In genomic region chr3:191330309-191330712, GRCh38 we compare ENCODE assay signal across 8 cellular contexts. TPM values are rescaled to one million over a fixed set of nuclear protein-coding genes. Genes with fewer than 3 reads are reported as not detected.
DNase-seq lines count a peak whose midpoint lies in the region.

UTS2B (minus strand) TSS chr3:191330526; CDS start chr3:191282189, 48,337 bp downstream.

- no peaks in the 10 kb centered on the region for H3K9me3 ChIP-seq in adipocyte (ENCODE audit: control insufficient read depth, low read length)

- peak; percentile 8 for DNase-seq in Ammon's horn (ENCODE audit: low spot score)
- peak; percentile 71 for DNase-seq in HS-27A (ENCODE audit: low read depth)
- DNase-seq in adipocyte (ENCODE audit: low read depth), result peak; percentile 85
- DNase-seq in hepatic stellate cell (ENCODE audit: low spot score), result peak; percentile 55
- peak; percentile 74 for DNase-seq in renal cortical epithelial cell (ENCODE audit: low read depth)
- DNase-seq in NCI-H2081 treated with DMSO at 0.1 percent for 48 hours (lab: John Stamatoyannopoulos, UW), result no peak
- no peak for DNase-seq in NK-92 (lab: John Stamatoyannopoulos, UW; ENCODE audit: unreplicated experiment)
- no peak for DNase-seq in NCI-H1105 treated with DMSO at 0.1 percent for 48 hours (lab: John Stamatoyannopoulos, UW)

- H3K4me1 ChIP-seq in adipocyte (ENCODE audit: control insufficient read depth, insufficient read depth, low read length), result peaks cover 42% of the 10 kb centered on the region

- H3K27me3 ChIP-seq in adipocyte (replicated peaks; ENCODE audit: control insufficient read depth, insufficient read depth, low read length), result no peaks in the 10 kb centered on the region

- peak within 1 kb of the TSS; percentile 92 for H3K9ac ChIP-seq in adipocyte (ENCODE audit: low read length)

- no peaks in the 10 kb centered on the region for H3K36me3 ChIP-seq in adipocyte (ENCODE audit: control insufficient read depth, insufficient read depth, low read length, severe bottlenecking)

- peak within 1 kb of the TSS; percentile 93 for H3K4me3 ChIP-seq in adipocyte (ENCODE audit: low read length)

RNA-seq across cellular contexts. Expression of gene UTS2B, which starts in this region (rescaled TPM):
- 0.80 TPM in 1 of 2 replicates, not detected in the other for total RNA-seq in renal cortical epithelial cell

Comparison
In these comparisons a context has a peak if more than half of its experiments do, and no peak if none do; other contexts are left out.
1. Peak in DNase-seq in renal cortical epithelial cell; RNA of the gene not detected or under 1 TPM.
2. DNase-seq: peak in Ammon's horn (single experiment), HS-27A (single experiment), adipocyte (single experiment) and hepatic stellate cell (single experiment); none in NCI-H2081 treated with DMSO at 0.1 percent for 48 hours (single experiment), NK-92 (single experiment) and NCI-H1105 treated with DMSO at 0.1 percent for 48 hours (single experiment).